Comparison of ENCODE assay signal across 1 cellular context in the genomic region with DNA sequence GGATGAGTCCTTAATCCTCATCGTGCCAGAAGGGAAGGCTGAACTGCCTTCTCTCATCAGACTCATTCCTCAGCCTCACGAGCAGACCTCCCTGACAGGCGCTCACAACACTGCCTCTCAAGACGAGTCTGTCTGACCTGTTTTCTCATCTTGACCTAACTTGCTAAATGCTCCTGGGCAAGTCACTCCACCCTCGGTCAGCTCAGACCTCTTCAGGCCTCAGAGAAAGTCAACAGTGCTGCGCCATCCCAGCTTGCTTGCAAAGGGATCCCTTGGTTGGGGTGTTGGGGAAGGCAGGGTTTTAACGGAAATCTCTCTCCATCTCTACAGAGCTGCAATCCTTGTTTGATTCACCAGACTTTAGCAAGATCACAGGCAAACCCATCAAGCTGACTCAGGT.
TF ChIP-seq lines count a peak whose summit lies in the region.

No MANE protein-coding gene starts in this region.

TF ChIP-seq in IMR-90, 13 proteins besides CTCF, POLR2A, EP300 and RAD21:
- TF ChIP-seq MXI1 (IDR thresholded peaks at IDR 0.05; ENCODE audit: borderline replicate concordance, low read depth, low read length) = no peak
- no peak for TF ChIP-seq RCOR1 (IDR thresholded peaks at IDR 0.05; ENCODE audit: insufficient replicate concordance, low read length)
- TF ChIP-seq CEBPB (IDR thresholded peaks at IDR 0.05; ENCODE audit: low read depth, low read length) = no peak
- no peak for TF ChIP-seq CHD1 (IDR thresholded peaks at IDR 0.05; ENCODE audit: low read depth, low read length)
- no peak for TF ChIP-seq MAZ (IDR thresholded peaks at IDR 0.05; ENCODE audit: borderline replicate concordance, low read depth, low read length)
- TF ChIP-seq NFE2L2 (IDR thresholded peaks at IDR 0.05; ENCODE audit: low read depth, low read length) = no peak
- no peak for TF ChIP-seq FOS (IDR thresholded peaks at IDR 0.05; ENCODE audit: low read depth, low read length)
- no peak for TF ChIP-seq BHLHE40 (IDR thresholded peaks at IDR 0.05; ENCODE audit: low read depth, low read length)
- no peak for TF ChIP-seq RFX5 (IDR thresholded peaks at IDR 0.05; ENCODE audit: low read depth, low read length)
- TF ChIP-seq SMC3 (IDR thresholded peaks at IDR 0.05; ENCODE audit: low read depth, low read length) = no peak
- TF ChIP-seq, protein P1, sequence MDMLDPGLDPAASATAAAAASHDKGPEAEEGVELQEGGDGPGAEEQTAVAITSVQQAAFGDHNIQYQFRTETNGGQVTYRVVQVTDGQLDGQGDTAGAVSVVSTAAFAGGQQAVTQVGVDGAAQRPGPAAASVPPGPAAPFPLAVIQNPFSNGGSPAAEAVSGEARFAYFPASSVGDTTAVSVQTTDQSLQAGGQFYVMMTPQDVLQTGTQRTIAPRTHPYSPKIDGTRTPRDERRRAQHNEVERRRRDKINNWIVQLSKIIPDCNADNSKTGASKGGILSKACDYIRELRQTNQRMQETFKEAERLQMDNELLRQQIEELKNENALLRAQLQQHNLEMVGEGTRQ (IDR thresholded peaks at IDR 0.05; ENCODE audit: low read depth, low read length) = no peak
- TF ChIP-seq ELK1 (IDR thresholded peaks at IDR 0.05; ENCODE audit: borderline replicate concordance, low read depth, low read length) = no peak
- no peak for TF ChIP-seq MAFK (IDR thresholded peaks at IDR 0.05; ENCODE audit: low read depth, low read length)
TF ChIP-seq in IMR-90: peak in this region for 0.
